6 cellular contexts compared by ENCODE assay signal in genomic region chr10:133661122-133661521, GRCh38. TPM values are rescaled to one million over a fixed set of nuclear protein-coding genes. Genes with fewer than 3 reads are reported as not detected.
"Had no signal": no experiment of that assay in that cellular context is flagged by ENCODE, and none has a peak within 500 bp of the region (broad histone marks: within the 10 kb centered on the region; RNA-seq: fewer than 3 reads in every experiment).

No MANE protein-coding gene starts in this region.

RNA-seq across cellular contexts. Expression of gene FRG2B, which starts 34.5 kb away (rescaled TPM):
- total RNA-seq: GM23338, H1, HepG2, HFFc6, HT1080 had no signal
- polyA plus RNA-seq: GM23338, H1, HepG2, IgD-negative memory B cell had no signal
